9 cellular contexts compared by ENCODE assay signal in genomic region chr17:61416540-61417363, GRCh38. TPM values are rescaled to one million over a fixed set of nuclear protein-coding genes. Genes with fewer than 3 reads are reported as not detected.
DNase-seq lines count a peak whose midpoint lies in the region; ATAC-seq and TF ChIP-seq lines count a peak whose summit lies in the region.
"Had no signal": no experiment of that assay in that cellular context is flagged by ENCODE, and none has a peak within 500 bp of the region (broad histone marks: within the 10 kb centered on the region; RNA-seq: fewer than 3 reads in every experiment).

No MANE protein-coding gene starts in this region.

- no peaks in the 10 kb centered on the region for H3K9me3 Mint-ChIP-seq in activated CD8-positive, alpha-beta T cell treated with anti-CD3 and anti-CD28 coated beads for 36 hours
- H3K9me3 Mint-ChIP-seq: activated naive CD4-positive, alpha-beta T cell treated with anti-CD3 and anti-CD28 coated beads, Interleukin-2, amount 50 U/mL, for 24 hours had no signal

- H3K9ac ChIP-seq in DND-41 (ENCODE audit: low read depth, low read length), result no peak overlapping the region

- no peaks in the 10 kb centered on the region for H3K9me3 ChIP-seq in DND-41 (ENCODE audit: insufficient read depth, low read length, severe bottlenecking)

- ATAC-seq in DND-41 (ENCODE audit: insufficient read depth, low read depth) (peak; percentile 36; the same call in 1 of the 3 replicates), HG03354 (IDR thresholded peaks at IDR 0.05; ENCODE audit: poor library complexity, severe bottlenecking, unreplicated experiment) (peak; percentile 54), GM21528 (IDR thresholded peaks at IDR 0.05; ENCODE audit: low FRiP score, unreplicated experiment) (no peak)
- peak; percentile 72 for ATAC-seq in activated CD8-positive, alpha-beta T cell treated with anti-CD3 and anti-CD28 coated beads for 36 hours

- H3K4me3 ChIP-seq in DND-41 (ENCODE audit: low read depth in 1 of 2, low read length in 2 of 2) (no peak overlapping the region), epithelial cell of proximal tubule (ENCODE audit: low read depth, low read length) (peak overlapping the region; percentile 34)

- peaks cover 4% of the 10 kb centered on the region for H3K4me1 Mint-ChIP-seq in activated CD8-positive, alpha-beta T cell treated with anti-CD3 and anti-CD28 coated beads for 36 hours (ENCODE audit: low read depth)
- H3K4me1 Mint-ChIP-seq: activated naive CD4-positive, alpha-beta T cell treated with anti-CD3 and anti-CD28 coated beads, Interleukin-2, amount 50 U/mL, for 24 hours had no signal

- H3K4me3 Mint-ChIP-seq in activated CD8-positive, alpha-beta T cell treated with anti-CD3 and anti-CD28 coated beads for 36 hours, result no peak overlapping the region
- H3K4me3 Mint-ChIP-seq: activated naive CD4-positive, alpha-beta T cell treated with anti-CD3 and anti-CD28 coated beads, Interleukin-2, amount 50 U/mL, for 24 hours had no signal

- no peaks in the 10 kb centered on the region for H3K79me2 ChIP-seq in DND-41 (ENCODE audit: insufficient read depth, low read length)

- DNase-seq in DND-41 (peak; percentile 59), NCI-H748 treated with DMSO at 0.1 percent for 48 hours (lab: John Stamatoyannopoulos, UW) (peak; percentile 57), epithelial cell of proximal tubule (ENCODE audit: low read depth) (no peak), mesenteric fat pad (ENCODE audit: low spot score) (peak; percentile 94)
- DNase-seq in activated CD8-positive, alpha-beta T cell treated with anti-CD3 and anti-CD28 coated beads for 36 hours, result peak; percentile 77
- peak; percentile 42 for DNase-seq in stimulated activated naive CD4-positive, alpha-beta T cell treated with Interleukin-2 at 50 U/mL for 16 hours (lab: John Stamatoyannopoulos, UW)

- no peak overlapping the region for H3K4me2 ChIP-seq in DND-41 (ENCODE audit: insufficient read depth, low read length)

- H3K27ac Mint-ChIP-seq in activated CD8-positive, alpha-beta T cell treated with anti-CD3 and anti-CD28 coated beads for 36 hours, result no peak overlapping the region
- H3K27ac Mint-ChIP-seq: activated naive CD4-positive, alpha-beta T cell treated with anti-CD3 and anti-CD28 coated beads, Interleukin-2, amount 50 U/mL, for 24 hours had no signal

- POLR2A ChIA-PET in activated CD8-positive, alpha-beta T cell treated with anti-CD3 and anti-CD28 coated beads for 36 hours (lab: Charles Lee), result no interaction called here

- TF ChIP-seq CTCF in DND-41 (IDR thresholded peaks at IDR 0.05; ENCODE audit: borderline replicate concordance, extremely low read depth, low read length, poor library complexity, severe bottlenecking) (peak; percentile 89), epithelial cell of proximal tubule (conservative IDR thresholded peaks at IDR 0.05; ENCODE audit: low read depth, low read length) (peak; percentile 88)
- peak; percentile 94 for TF ChIP-seq CTCF in activated CD8-positive, alpha-beta T cell treated with anti-CD3 and anti-CD28 coated beads for 36 hours (IDR thresholded peaks at IDR 0.05)

- peaks cover 12% of the 10 kb centered on the region for H4K20me1 ChIP-seq in DND-41 (ENCODE audit: insufficient read depth, low read length)

- H3K27ac ChIP-seq in DND-41 (ENCODE audit: low read length), result no peak overlapping the region

- peaks cover 23% of the 10 kb centered on the region for H3K27me3 Mint-ChIP-seq in activated CD8-positive, alpha-beta T cell treated with anti-CD3 and anti-CD28 coated beads for 36 hours

- peaks cover 30% of the 10 kb centered on the region for H3K27me3 ChIP-seq in DND-41 (ENCODE audit: insufficient read depth, low read length, poor library complexity)

- H3K4me1 ChIP-seq in DND-41 (ENCODE audit: insufficient read depth, low read length), result peaks cover 22% of the 10 kb centered on the region

- no peaks in the 10 kb centered on the region for H3K36me3 ChIP-seq in DND-41 (ENCODE audit: insufficient read depth, low read length)

- no peak overlapping the region for H2AFZ ChIP-seq in DND-41 (ENCODE audit: low read depth, low read length)

- H3K36me3 Mint-ChIP-seq in activated CD8-positive, alpha-beta T cell treated with anti-CD3 and anti-CD28 coated beads for 36 hours (ENCODE audit: low read depth), result no peaks in the 10 kb centered on the region
- H3K36me3 Mint-ChIP-seq: activated naive CD4-positive, alpha-beta T cell treated with anti-CD3 and anti-CD28 coated beads, Interleukin-2, amount 50 U/mL, for 24 hours had no signal

- CTCF ChIA-PET in activated CD8-positive, alpha-beta T cell treated with anti-CD3 and anti-CD28 coated beads for 36 hours (lab: Charles Lee), result interaction anchor here (0.6 to 1.7 kb wide), 12 partner anchors 8 to 387 kb away, joined by 3 to 7 read pairs (median 3); no protein-coding TSS in a partner anchor

- intact Hi-C loops in activated CD8-positive, alpha-beta T cell treated with anti-CD3 and anti-CD28 coated beads for 36 hours (cut with micrococcal nuclease), result no loop called here

RNA-seq across cellular contexts. Expression of gene TBX2, which starts 17.1 kb away (rescaled TPM):
- not detected for total RNA-seq in activated CD8-positive, alpha-beta T cell treated with anti-CD3 and anti-CD28 coated beads for 36 hours
- total RNA-seq in epithelial cell of proximal tubule (1.7 and 2.2 TPM in 2 replicates), mesenteric fat pad (16.1 TPM)

RNA-seq across cellular contexts. Expression of gene TBX4, which starts 35.5 kb away (rescaled TPM):
- not detected for total RNA-seq in activated CD8-positive, alpha-beta T cell treated with anti-CD3 and anti-CD28 coated beads for 36 hours
- total RNA-seq in epithelial cell of proximal tubule, result not detected in 2 replicates
- 0.19 TPM for total RNA-seq in mesenteric fat pad
